ENCODE assay signal across 1 cellular context in the genomic region with DNA sequence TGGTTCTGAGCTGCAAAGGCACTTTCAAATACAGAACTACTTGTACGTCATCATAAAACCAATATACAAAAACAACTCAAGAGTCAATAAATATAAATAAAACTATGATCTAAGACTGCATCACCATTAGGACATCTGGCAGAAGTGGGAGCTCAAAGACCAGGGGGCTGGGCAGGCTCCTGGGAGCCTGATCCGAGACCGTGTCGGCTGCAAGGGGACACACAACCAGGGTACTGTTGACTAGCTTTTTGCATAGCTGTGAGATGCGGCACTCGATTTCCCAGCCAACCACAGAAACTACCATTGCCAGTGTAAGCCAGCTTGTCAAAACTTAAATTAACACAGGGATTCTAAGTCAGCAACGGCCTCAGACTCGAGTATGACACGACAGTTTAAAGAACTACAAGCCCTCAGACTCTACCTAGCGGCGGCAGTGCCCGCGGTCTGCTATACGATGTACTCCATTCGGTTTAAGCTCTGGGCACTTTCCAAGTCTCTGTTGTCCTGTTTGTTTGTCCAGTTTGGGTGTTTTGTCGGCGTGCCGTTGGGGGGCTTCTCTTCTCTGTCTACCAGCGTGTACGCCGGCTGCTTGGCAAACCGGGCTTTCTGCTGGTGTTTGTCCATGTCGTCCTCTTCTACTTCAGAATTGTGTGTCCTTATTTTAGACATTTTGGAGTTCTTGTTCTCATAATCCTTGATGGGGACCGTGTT.
TF ChIP-seq lines count a peak whose summit lies in the region.

No MANE protein-coding gene starts in this region.

TF ChIP-seq in endothelial cell of umbilical vein, 7 proteins besides CTCF, POLR2A, EP300 and RAD21:
- TF ChIP-seq MYC (IDR thresholded peaks at IDR 0.05; ENCODE audit: low read depth, low read length) (no peak), GATA2 (IDR thresholded peaks at IDR 0.05; ENCODE audit: insufficient read depth, insufficient read length, low read depth, low read length) (no peak), FOS (IDR thresholded peaks at IDR 0.05; ENCODE audit: borderline replicate concordance, insufficient read depth, low read length) (no peak), EZH2 (IDR thresholded peaks at IDR 0.05; ENCODE audit: borderline replicate concordance, low read depth, low read length, severe bottlenecking) (no peak), POLR2AphosphoS5 (IDR thresholded peaks at IDR 0.05; ENCODE audit: insufficient read depth, low read depth, low read length) (no peak), JUN (IDR thresholded peaks at IDR 0.05; ENCODE audit: borderline replicate concordance, insufficient read depth, insufficient read length, low read depth) (no peak)
- TF ChIP-seq, protein P1, sequence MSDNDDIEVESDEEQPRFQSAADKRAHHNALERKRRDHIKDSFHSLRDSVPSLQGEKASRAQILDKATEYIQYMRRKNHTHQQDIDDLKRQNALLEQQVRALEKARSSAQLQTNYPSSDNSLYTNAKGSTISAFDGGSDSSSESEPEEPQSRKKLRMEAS (IDR thresholded peaks at IDR 0.05; ENCODE audit: insufficient read depth, insufficient read length) = no peak
TF ChIP-seq in endothelial cell of umbilical vein: peak in this region for 0.
